In genomic region chr12:110998165-110998564, GRCh38 we compare ENCODE assay signal across 21 cellular contexts. TPM values are rescaled to one million over a fixed set of nuclear protein-coding genes. Genes with fewer than 3 reads are reported as not detected.
"Had no signal": no experiment of that assay in that cellular context is flagged by ENCODE, and none has a peak within 500 bp of the region (broad histone marks: within the 10 kb centered on the region; RNA-seq: fewer than 3 reads in every experiment).

No MANE protein-coding gene starts in this region.

- H3K4me3 ChIP-seq: body of pancreas, dorsolateral prefrontal cortex, gastroesophageal sphincter, heart left ventricle, left lung, mucosa of descending colon, prostate gland, right atrium auricular region, tibial artery had no signal

- DNase-seq: activated CD4-positive, alpha-beta T cell treated with anti-CD3 and anti-CD28 coated beads, Interleukin-2, amount 10 ng/mL, durations not matched to agents 7 days and 5 days; activated CD8-positive, alpha-beta T cell treated with anti-CD3 and anti-CD28 coated beads, Interleukin-2, amount 10 ng/mL, durations not matched to agents 7 days and 5 days; activated naive CD4-positive, alpha-beta T cell treated with Interleukin-2 at 50 U/mL for 16 hours; activated naive CD8-positive, alpha-beta T cell treated with anti-CD3 and anti-CD28 coated beads, Interleukin-2, amount 10 ng/mL, durations not matched to agents 7 days and 5 days; activated T-cell treated with anti-CD3 and anti-CD28 coated beads, Interleukin-2, amount 50 U/mL, for 24 hours; body of pancreas; dorsolateral prefrontal cortex; endodermal cell; heart left ventricle; kidney; left lung; mucosa of descending colon; naive B cell; stimulated activated naive CD8-positive, alpha-beta T cell treated with anti-CD3 and anti-CD28 coated beads, Interleukin-15, Interleukin-2, amounts not matched to agents 100 U/mL and 50 U/mL, for 24 hours; substantia nigra; tibial artery had no signal

RNA-seq across cellular contexts. Expression of gene CUX2, which starts 35.8 kb away (rescaled TPM):
- total RNA-seq: activated T-helper 2 cell treated with anti-CD3 and anti-CD28 coated beads, Interferon-gamma antibody, Interleukin-2, Interleukin-4, amounts not matched to agents 10 μg/mL and 5 μg/mL and 100 μg/mL, durations not matched to agents 14 hours and 24 hours and 36 hours; body of pancreas; fibroblast of lung; gastroesophageal sphincter; right atrium auricular region had no signal
